22 cellular contexts compared by ENCODE assay signal in genomic region chr5:109987970-109988369, GRCh38.
DNase-seq lines count a peak whose midpoint lies in the region; ATAC-seq, FAIRE-seq and TF ChIP-seq lines count a peak whose summit lies in the region.
"Had no signal": no experiment of that assay in that cellular context is flagged by ENCODE, and none has a peak within 500 bp of the region (broad histone marks: within the 10 kb centered on the region; RNA-seq: fewer than 3 reads in every experiment).

No MANE protein-coding gene starts in this region.

- no peaks in the 10 kb centered on the region for H3K79me2 ChIP-seq in neural progenitor cell (ENCODE audit: low read depth)

- H3K27ac ChIP-seq in heart right ventricle (peak overlapping the region in 5 of 10 donors; percentile 26 to 63 (median 48)), neural progenitor cell (no peak overlapping the region), tibial artery (peak overlapping the region; percentile 83)
- H3K27ac ChIP-seq: BLaER1 treated with 17β-estradiol and CSF1 and Interleukin-3, amounts not matched to agents 10 nM and 100 nM had no signal

- no peak overlapping the region for H3K9ac ChIP-seq in neural progenitor cell
- H3K9ac ChIP-seq: BLaER1 treated with 17β-estradiol and CSF1 and Interleukin-3, amounts not matched to agents 10 nM and 100 nM had no signal

- no peaks in the 10 kb centered on the region for H3F3A ChIP-seq in neural progenitor cell (ENCODE audit: low read depth)

- no peaks in the 10 kb centered on the region for H3K9me3 ChIP-seq in heart right ventricle
- H3K9me3 ChIP-seq in neural progenitor cell (ENCODE audit: low read depth), result no peaks in the 10 kb centered on the region
- no peaks in the 10 kb centered on the region for H3K9me3 ChIP-seq in tibial artery

- intact Hi-C loops in heart right ventricle (cut with DNase I) (no loop called here), cardiac septum (cut with DNase I) (no loop called here), tibial artery (cut with DNase I; ENCODE audit: low total_unique reads) (no loop called here)

- peaks cover 1% of the 10 kb centered on the region for H3K36me3 Mint-ChIP-seq in neural progenitor cell
- H3K36me3 Mint-ChIP-seq: naive thymus-derived CD4-positive, alpha-beta T cell had no signal

- no peaks in the 10 kb centered on the region for H3K9me3 Mint-ChIP-seq in neural progenitor cell
- H3K9me3 Mint-ChIP-seq: activated B cell treated with CpG ODN at 0.5 μM for 24 hours; activated CD4-positive, alpha-beta memory T cell treated with anti-CD3 and anti-CD28 coated beads, Interleukin-2, amount 10 ng/mL, durations not matched to agents 7 days and 5 days had no signal

- TF ChIP-seq CTCF in heart right ventricle (IDR thresholded peaks at IDR 0.05) (no peak), neural progenitor cell (IDR thresholded peaks at IDR 0.05) (no peak), tibial artery (IDR thresholded peaks at IDR 0.05) (no peak)

- H2AFZ ChIP-seq in neural progenitor cell (replicated peaks), result peak overlapping the region; percentile 7

- FAIRE-seq in endometrium (lab: Jason Lieb, UNC), result peak; percentile 8
- FAIRE-seq: GM12878 had no signal

- H3K4me1 ChIP-seq in heart right ventricle, result peaks cover 0 to 21% (median 7%) of the 10 kb centered on the region in 9 donors
- peaks cover 10% of the 10 kb centered on the region for H3K4me1 ChIP-seq in neural progenitor cell
- peaks cover 0 to 40% (median 9%) of the 10 kb centered on the region in 4 donors for H3K4me1 ChIP-seq in tibial artery

- H3K4me2 ChIP-seq in neural progenitor cell, result no peak overlapping the region
- H3K4me2 ChIP-seq: BLaER1 treated with 17β-estradiol and CSF1 and Interleukin-3, amounts not matched to agents 10 nM and 100 nM had no signal

- no peaks in the 10 kb centered on the region for H4K20me1 ChIP-seq in neural progenitor cell (ENCODE audit: low read depth)
- H4K20me1 ChIP-seq: BLaER1 treated with 17β-estradiol and CSF1 and Interleukin-3, amounts not matched to agents 10 nM and 100 nM had no signal

- H3K36me3 ChIP-seq in heart right ventricle (no peaks in the 10 kb centered on the region), neural progenitor cell (no peaks in the 10 kb centered on the region), tibial artery (no peaks in the 10 kb centered on the region)
- H3K36me3 ChIP-seq: BLaER1 treated with 17β-estradiol and CSF1 and Interleukin-3, amounts not matched to agents 10 nM and 100 nM had no signal

- H3K27me3 Mint-ChIP-seq in neural progenitor cell (ENCODE audit: insufficient read depth, low read depth), result no peaks in the 10 kb centered on the region
- H3K27me3 Mint-ChIP-seq: activated CD4-positive, alpha-beta memory T cell treated with anti-CD3 and anti-CD28 coated beads, Interleukin-2, amount 10 ng/mL, durations not matched to agents 7 days and 5 days had no signal

- DNase-seq in heart right ventricle, result no peak
- no peak for DNase-seq in cardiac septum (ENCODE audit: low spot score)
- no peak for DNase-seq in neural progenitor cell (ENCODE audit: low spot score)
- no peak for DNase-seq in tibial artery
- no peak for DNase-seq in HPDE6-E6E7 (ENCODE audit: extremely low spot score)
- DNase-seq: activated B cell treated with CpG ODN at 0.5 μM for 24 hours; activated CD4-positive, alpha-beta memory T cell treated with anti-CD3 and anti-CD28 coated beads, Interleukin-2, amount 10 ng/mL, durations not matched to agents 7 days and 5 days; activated naive CD4-positive, alpha-beta T cell; activated T-cell treated with anti-CD3 and anti-CD28 coated beads, Interleukin-2, amount 50 U/mL, for 1 hour; anterior cingulate cortex; GF-D8; H7; naive thymus-derived CD4-positive, alpha-beta T cell; NCI-H1436; substantia nigra had no signal

- WGBS in heart right ventricle, 2 donors, result 18 to 23% methylated on average over 2 of the region's 2 CpGs

- ATAC-seq in heart right ventricle (peak in 6 of 8 donors; percentile 46 to 82 (median 64)), HG02884 (IDR thresholded peaks at IDR 0.05; ENCODE audit: unreplicated experiment) (no peak), GM19023 (IDR thresholded peaks at IDR 0.05; ENCODE audit: unreplicated experiment) (no peak)
- ATAC-seq: esophagus mucosa; GM12878; naive thymus-derived CD4-positive, alpha-beta T cell had no signal

- H3K4me3 Mint-ChIP-seq in neural progenitor cell, result no peak overlapping the region
- H3K4me3 Mint-ChIP-seq: activated B cell treated with CpG ODN at 0.5 μM for 24 hours; activated CD4-positive, alpha-beta memory T cell treated with anti-CD3 and anti-CD28 coated beads, Interleukin-2, amount 10 ng/mL, durations not matched to agents 7 days and 5 days; naive thymus-derived CD4-positive, alpha-beta T cell had no signal

- peaks cover 8% of the 10 kb centered on the region for H3K4me1 Mint-ChIP-seq in neural progenitor cell
- H3K4me1 Mint-ChIP-seq: activated B cell treated with CpG ODN at 0.5 μM for 24 hours; activated CD4-positive, alpha-beta memory T cell treated with anti-CD3 and anti-CD28 coated beads, Interleukin-2, amount 10 ng/mL, durations not matched to agents 7 days and 5 days; naive thymus-derived CD4-positive, alpha-beta T cell had no signal

- H3K27me3 ChIP-seq in heart right ventricle, result no peaks in the 10 kb centered on the region
- no peaks in the 10 kb centered on the region for H3K27me3 ChIP-seq in neural progenitor cell
- no peaks in the 10 kb centered on the region for H3K27me3 ChIP-seq in tibial artery
- H3K27me3 ChIP-seq: BLaER1 treated with 17β-estradiol and CSF1 and Interleukin-3, amounts not matched to agents 10 nM and 100 nM had no signal

- H3K4me3 ChIP-seq in heart right ventricle (no peak overlapping the region), neural progenitor cell (no peak overlapping the region), tibial artery (no peak overlapping the region)
- H3K4me3 ChIP-seq: BLaER1 treated with 17β-estradiol and CSF1 and Interleukin-3, amounts not matched to agents 10 nM and 100 nM; GM12878; lung had no signal

- H3K27ac Mint-ChIP-seq in neural progenitor cell, result no peak overlapping the region
- H3K27ac Mint-ChIP-seq: activated B cell treated with CpG ODN at 0.5 μM for 24 hours; activated CD4-positive, alpha-beta memory T cell treated with anti-CD3 and anti-CD28 coated beads, Interleukin-2, amount 10 ng/mL, durations not matched to agents 7 days and 5 days; naive thymus-derived CD4-positive, alpha-beta T cell had no signal

Comparison
In these comparisons a context has a peak if more than half of its experiments do, and no peak if none do; other contexts are left out.
1. ATAC-seq: peak in heart right ventricle (6 of 8); none in HG02884 (single experiment) and GM19023 (single experiment).